ENCODE assay signal across 6 cellular contexts in the genomic region with DNA sequence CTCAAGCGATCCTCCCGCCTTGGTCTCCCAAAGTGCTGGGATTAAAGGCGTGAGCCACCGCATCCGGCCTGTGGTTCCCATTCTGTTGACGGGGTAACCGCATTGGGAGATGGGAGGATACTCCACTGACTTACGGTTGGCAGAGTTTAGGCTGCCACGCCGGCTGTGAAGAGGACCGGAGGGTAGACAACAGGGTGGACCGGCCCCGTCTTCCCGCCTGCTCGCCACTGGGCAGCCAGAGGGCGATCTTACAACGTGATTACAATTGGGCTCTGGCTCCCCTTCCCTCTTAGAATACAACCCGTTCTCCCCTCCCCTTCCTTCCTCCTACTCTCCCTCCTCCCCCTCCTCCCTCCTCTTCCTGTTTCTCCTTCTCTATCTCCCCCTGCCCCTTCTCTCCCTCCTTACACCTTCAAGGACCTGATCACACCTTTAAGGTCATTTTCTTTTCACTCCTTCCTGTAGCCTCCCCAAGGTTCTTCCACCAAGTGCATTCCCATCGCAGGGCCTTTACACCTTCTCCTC. TPM values are rescaled to one million over a fixed set of nuclear protein-coding genes. Genes with fewer than 3 reads are reported as not detected.
DNase-seq lines count a peak whose midpoint lies in the region; ATAC-seq and TF ChIP-seq lines count a peak whose summit lies in the region.

No MANE protein-coding gene starts in this region.

- no peak overlapping the region for H3K4me2 ChIP-seq in SK-N-SH

- H4K20me1 ChIP-seq in SK-N-SH (ENCODE audit: insufficient read depth) = no peaks in the 10 kb centered on the region

- H3K9me2 ChIP-seq in SK-N-SH = no peaks in the 10 kb centered on the region

- H3F3A ChIP-seq in SK-N-SH (replicated peaks; ENCODE audit: insufficient read depth) = peaks cover 3% of the 10 kb centered on the region

- 50% methylated on average over 10 of the region's 19 CpGs for WGBS in SK-N-SH (ENCODE audit: low lambda C conversion rate)
- 25 to 52% (median 45%) methylated on average over 19 of the region's 19 CpGs for WGBS in ovary, 3 donors

- H3K27me3 ChIP-seq in SK-N-SH (ENCODE audit: insufficient read depth) (no peaks in the 10 kb centered on the region), ovary (no peaks in the 10 kb centered on the region)

- no peak overlapping the region for H2AFZ ChIP-seq in SK-N-SH (ENCODE audit: low read depth)

- H3K4me1 ChIP-seq in SK-N-SH (ENCODE audit: control insufficient read depth in 1 of 2, insufficient read depth in 2 of 2, low read depth in 1 of 2, low read length in 1 of 2) = peaks cover 0 to 7% of the 10 kb centered on the region in 2 experiments; a peak in 1 of 4 replicates
- H3K4me1 ChIP-seq in ovary (ENCODE audit: insufficient read depth) = peaks cover 11% of the 10 kb centered on the region

- DNase-seq in SK-N-SH (peak; percentile 81), cerebellum (ENCODE audit: low spot score) (peak; percentile 22), ovary (peak; percentile 64 to 77 (median 73)), HPDE6-E6E7 (ENCODE audit: extremely low spot score) (no peak)

- TF ChIP-seq POLR2A in GM19099 (IDR thresholded peaks at IDR 0.05; ENCODE audit: extremely low read depth, insufficient read length, low read depth) (peak; percentile 51), ovary (IDR thresholded peaks at IDR 0.05) (no peak)

- no peak overlapping the region for H3K9ac ChIP-seq in SK-N-SH

- TF ChIP-seq CTCF in SK-N-SH (IDR thresholded peaks at IDR 0.05) (peak; percentile 67), ovary (IDR thresholded peaks at IDR 0.05) (peak; percentile 10 to 66 (median 56))

- H3K79me2 ChIP-seq in SK-N-SH (ENCODE audit: insufficient read depth) = no peaks in the 10 kb centered on the region

- H3K27ac ChIP-seq in SK-N-SH (ENCODE audit: low read depth in 2 of 2, low read length in 1 of 2) (no peak overlapping the region), ovary (no peak overlapping the region)

- TF ChIP-seq EP300 in SK-N-SH (IDR thresholded peaks at IDR 0.05; ENCODE audit: borderline replicate concordance in 1 of 2, low read depth in 1 of 2, low read length in 1 of 2) = no peak
- TF ChIP-seq EP300 in ovary (IDR thresholded peaks at IDR 0.05) = no peak

- H3K9me3 ChIP-seq in SK-N-SH (no peaks in the 10 kb centered on the region), ovary (no peaks in the 10 kb centered on the region)

- POLR2A ChIA-PET in SK-N-SH (lab: Yijun Ruan, JAX) = no interaction called here

- TF ChIP-seq RAD21 in SK-N-SH (IDR thresholded peaks at IDR 0.05; ENCODE audit: low read length) = peak; percentile 77

- CTCF ChIA-PET in SK-N-SH (lab: Yijun Ruan, JAX) = interaction anchor here (0.6 to 2.0 kb wide), 15 partner anchors 9 to 181 kb away, joined by 3 to 8 read pairs (median 3); partner anchors contain the start of gene TMEM221

- H3K4me3 ChIP-seq in SK-N-SH (ENCODE audit: low read depth in 2 of 2, low read length in 1 of 2) = no peak overlapping the region
- no peak overlapping the region for H3K4me3 ChIP-seq in ovary

- no peaks in the 10 kb centered on the region for H3K36me3 ChIP-seq in SK-N-SH (replicated peaks in 1 of 2; ENCODE audit: control insufficient read depth in 1 of 2, insufficient read depth in 2 of 2, low read length in 1 of 2)
- H3K36me3 ChIP-seq in ovary = no peaks in the 10 kb centered on the region

- no peak for ATAC-seq in HG03520 (IDR thresholded peaks at IDR 0.05; ENCODE audit: unreplicated experiment)

- intact Hi-C loops in ovary (cut with DNase I) = loop anchor here in 3 of 4 donors (5.0 to 10.0 kb wide), 2 partner anchors 70 to 72 kb away; partner anchors contain the start of gene NXNL1 (in 1 of the 3)

TF ChIP-seq in SK-N-SH, 30 proteins besides CTCF, POLR2A, EP300 and RAD21:
- TF ChIP-seq FOXJ3 (CRISPR knock-in tag; IDR thresholded peaks at IDR 0.05) = no peak
- no peak for TF ChIP-seq TEAD4 (IDR thresholded peaks at IDR 0.05; ENCODE audit: borderline replicate concordance, insufficient read depth)
- TF ChIP-seq USF1 (IDR thresholded peaks at IDR 0.05; ENCODE audit: borderline replicate concordance, low read depth) = no peak
- peak; percentile 32; the same call in 1 of the 2 replicates for TF ChIP-seq GABPA (IDR thresholded peaks at IDR 0.05; ENCODE audit: low read depth)
- peak; percentile 66 for TF ChIP-seq SMC3 (IDR thresholded peaks at IDR 0.05; ENCODE audit: low read depth, low read length)
- TF ChIP-seq MXI1 (IDR thresholded peaks at IDR 0.05; ENCODE audit: low read depth, low read length) = no peak

RNA-seq across cellular contexts. Expression of gene CCDC194, which starts 1.0 kb away (rescaled TPM):
- polyA plus RNA-seq in SK-N-SH (2012; rRNA removed) (not detected in 2 replicates), ovary (1 to 10 TPM; 1.2 to 1.8 TPM)
- not detected in 2 replicates for polyA plus RNA-seq in SK-N-SH (2012; cell fraction: cytosol; rRNA removed)
- 0.08 TPM in 1 of 2 replicates, not detected in the other for polyA plus RNA-seq in SK-N-SH (2012; cell fraction: nucleus; rRNA removed)
- total RNA-seq in cerebellum (not detected), ovary (10 to 100 TPM in 1 of 7 donors, 1 to 10 TPM in 5, under 1 TPM in 1; 0.69 to 13.6 (median 6.1) TPM)

RNA-seq across cellular contexts. Expression of gene BST2, which starts 10.5 kb away (rescaled TPM):
- polyA plus RNA-seq in SK-N-SH (2012; rRNA removed) (5.7 and 5.9 TPM in 2 replicates), ovary (100 to 1,000 TPM; 207 to 760 TPM)
- 4.8 and 6.0 TPM in 2 replicates for polyA plus RNA-seq in SK-N-SH (2012; cell fraction: cytosol; rRNA removed)
- 1.4 and 2.9 TPM in 2 replicates for polyA plus RNA-seq in SK-N-SH (2012; cell fraction: nucleus; rRNA removed)
- total RNA-seq in cerebellum (2.5 TPM), ovary (100 to 1,000 TPM; 400 to 715 (median 557) TPM)

RNA-seq across cellular contexts. Expression of gene PLVAP, which starts 17.8 kb away (rescaled TPM):
- polyA plus RNA-seq in SK-N-SH (2012; rRNA removed) (not detected in 2 replicates), ovary (10 to 100 TPM in 1 of 2 donors, 1 to 10 TPM in 1; 2.7 to 15.0 TPM)
- polyA plus RNA-seq in SK-N-SH (2012; cell fraction: cytosol; rRNA removed) = not detected in 2 replicates
- not detected in 2 replicates for polyA plus RNA-seq in SK-N-SH (2012; cell fraction: nucleus; rRNA removed)
- total RNA-seq in cerebellum (1.6 TPM), ovary (10 to 100 TPM in 2 of 7 donors, 1 to 10 TPM in 5; 2.0 to 22.7 (median 8.3) TPM)

RNA-seq across cellular contexts. Expression of gene MVB12A, which starts 24.9 kb away (rescaled TPM):
- polyA plus RNA-seq in SK-N-SH (2012; rRNA removed) = 63.0 and 63.9 TPM in 2 replicates
- 24.9 and 43.9 TPM in 2 replicates for polyA plus RNA-seq in SK-N-SH (2012; cell fraction: cytosol; rRNA removed)
- polyA plus RNA-seq in SK-N-SH (2012; cell fraction: nucleus; rRNA removed) = 80.2 and 102 TPM in 2 replicates
- 14.1 TPM for total RNA-seq in cerebellum
- 10 to 100 TPM; 54.4 to 90.4 (median 81.4) TPM for total RNA-seq in ovary
- 10 to 100 TPM in 1 of 2 donors, 1 to 10 TPM in 1; 7.6 to 77.8 TPM for polyA plus RNA-seq in ovary

RNA-seq across cellular contexts. Expression of gene TMEM221, which starts 53.5 kb away (rescaled TPM):
- polyA plus RNA-seq in SK-N-SH (2012; rRNA removed) = 0.41 and 0.62 TPM in 2 replicates
- 0.22 and 0.30 TPM in 2 replicates for polyA plus RNA-seq in SK-N-SH (2012; cell fraction: cytosol; rRNA removed)
- 0.56 and 0.60 TPM in 2 replicates for polyA plus RNA-seq in SK-N-SH (2012; cell fraction: nucleus; rRNA removed)
- total RNA-seq in cerebellum = 0.45 TPM
- 10 to 100 TPM in 2 of 7 donors, 1 to 10 TPM in 5; 1.4 to 14.1 (median 7.5) TPM for total RNA-seq in ovary
- 1 to 10 TPM; 2.5 to 3.2 TPM for polyA plus RNA-seq in ovary

Comparison
In these comparisons a context has a peak if more than half of its experiments do, and no peak if none do; other contexts are left out.
1. RNA of gene BST2, which starts 10.5 kb away (total RNA-seq): 400 to 715 TPM in ovary; 2.5 TPM in cerebellum (single experiment); every median in the first group is over 100 times any median in the second.